ENCODE assay signal across 8 cellular contexts in the genomic region with DNA sequence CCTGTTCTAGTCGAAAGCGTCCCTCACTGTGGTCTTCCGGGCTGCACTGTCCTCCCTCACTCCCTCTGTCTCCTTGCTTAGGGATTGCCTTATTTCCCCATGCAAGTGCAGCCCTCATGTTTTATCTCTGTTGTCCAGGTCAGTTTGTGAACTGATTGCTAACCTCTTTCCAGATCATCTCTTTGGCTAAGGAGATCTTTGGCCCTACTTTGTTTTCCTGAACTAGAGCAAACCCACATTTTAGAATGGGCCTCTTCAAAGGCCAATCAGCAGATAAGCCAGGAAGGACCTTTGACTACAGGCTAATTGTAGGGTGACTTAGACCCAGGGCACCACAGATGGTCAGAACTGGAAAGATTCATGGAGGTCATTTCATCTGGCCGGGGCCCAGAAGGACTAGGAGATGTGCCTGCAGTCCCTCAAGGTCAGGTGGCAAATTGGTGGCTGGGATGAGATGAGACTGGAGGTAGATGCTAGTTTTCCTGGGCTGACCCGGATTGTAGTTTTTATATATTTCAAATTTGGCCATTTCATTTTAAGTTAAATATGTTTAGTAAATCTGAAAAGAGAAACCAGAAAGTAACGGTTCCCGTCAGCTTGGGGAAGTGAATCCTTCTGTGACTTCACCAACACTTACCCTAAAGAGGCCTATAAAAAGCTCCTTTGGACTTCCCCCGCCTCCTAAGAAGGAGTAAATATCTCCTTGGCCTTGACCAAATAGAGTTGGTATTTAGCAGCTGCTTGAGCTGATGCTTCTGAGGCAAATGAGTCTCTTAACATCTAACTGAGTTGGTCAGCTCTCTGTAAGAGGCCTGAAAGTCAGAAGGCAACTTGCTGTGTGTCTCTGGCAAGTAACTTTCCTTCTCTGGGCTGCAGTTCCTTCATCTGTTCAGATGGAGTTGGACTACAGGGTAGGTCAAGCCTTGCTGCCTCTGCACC. TPM values are rescaled to one million over a fixed set of nuclear protein-coding genes. Genes with fewer than 3 reads are reported as not detected.
DNase-seq lines count a peak whose midpoint lies in the region; ATAC-seq and TF ChIP-seq lines count a peak whose summit lies in the region.

No MANE protein-coding gene starts in this region.

- no peaks in the 10 kb centered on the region for H3K9me3 ChIP-seq in upper lobe of left lung

- H3K36me3 Mint-ChIP-seq in effector memory CD8-positive, alpha-beta T cell (ENCODE audit: insufficient read depth) = peaks cover 3% of the 10 kb centered on the region

- peak in 2 of 4 donors; percentile 3 to 11 for TF ChIP-seq EP300 in upper lobe of left lung (IDR thresholded peaks at IDR 0.05)

- H3K27me3 ChIP-seq in HL-60 (ENCODE audit: insufficient read depth, poor library complexity, severe bottlenecking) (no peaks in the 10 kb centered on the region), upper lobe of left lung (no peaks in the 10 kb centered on the region), H7 (ENCODE audit: control insufficient read depth, insufficient read depth, low read length) (no peaks in the 10 kb centered on the region)

- peaks cover 0 to 15% (median 3%) of the 10 kb centered on the region in 4 donors for H3K4me1 ChIP-seq in upper lobe of left lung

- H3K27me3 Mint-ChIP-seq in effector memory CD8-positive, alpha-beta T cell = no peaks in the 10 kb centered on the region

- H3K9me3 Mint-ChIP-seq in effector memory CD8-positive, alpha-beta T cell = no peaks in the 10 kb centered on the region

- H3K4me1 Mint-ChIP-seq in effector memory CD8-positive, alpha-beta T cell (ENCODE audit: low read depth in 2 of 2) = peaks cover 0 to 8% of the 10 kb centered on the region in 2 donors

- no peak overlapping the region for H3K4me3 Mint-ChIP-seq in effector memory CD8-positive, alpha-beta T cell

- peak overlapping the region in 1 of 2 donors; percentile 9 for H3K27ac Mint-ChIP-seq in effector memory CD8-positive, alpha-beta T cell

- no peak for TF ChIP-seq CTCF in GM13976 (IDR thresholded peaks at IDR 0.05; ENCODE audit: borderline replicate concordance, control extremely low read depth, extremely low read depth, insufficient read depth, missing control alignments)
- TF ChIP-seq CTCF in HL-60 (IDR thresholded peaks at IDR 0.05; ENCODE audit: insufficient read depth, low read length) = no peak
- TF ChIP-seq CTCF in upper lobe of left lung (IDR thresholded peaks at IDR 0.05) = no peak

- H3K36me3 ChIP-seq in upper lobe of left lung (no peaks in the 10 kb centered on the region), H7 (replicated peaks; ENCODE audit: control insufficient read depth, insufficient read depth, low read length) (no peaks in the 10 kb centered on the region)

- in situ Hi-C loops in GM13976 (cut with MboI; ENCODE audit: low sequenced_read_pairs, unreplicated experiment) = no loop called here
- in situ Hi-C loops in ACHN (cut with HindIII; ENCODE audit: low pct_ligation_motif_present, low pct_unique_long_range_greater_than_20kb, low sequenced_read_pairs) = no loop called here

- peak in 1 of 4 donors; percentile 59 for TF ChIP-seq POLR2A in upper lobe of left lung (IDR thresholded peaks at IDR 0.05)

- peak; percentile 49 for ATAC-seq in GM21390 (IDR thresholded peaks at IDR 0.05; ENCODE audit: unreplicated experiment)
- ATAC-seq in effector memory CD8-positive, alpha-beta T cell (replicated peaks) = peak; percentile 64
- ATAC-seq in upper lobe of left lung (ENCODE audit: low FRiP score in 2 of 2) = peak; percentile 61 to 82

- H3K27ac ChIP-seq in HL-60 (replicated peaks) = peak overlapping the region; percentile 77
- peak overlapping the region; percentile 81 to 85 (median 83) for H3K27ac ChIP-seq in upper lobe of left lung

- WGBS in upper lobe of left lung, 2 donors = 53 to 70% methylated on average over 8 of the region's 8 CpGs

- H3K4me3 ChIP-seq in HL-60 (replicated peaks; ENCODE audit: insufficient read depth, low read length) (no peak overlapping the region), upper lobe of left lung (no peak overlapping the region), H7 (ENCODE audit: insufficient read depth, low read depth, low read length) (no peak overlapping the region)

- DNase-seq in GM13976 (ENCODE audit: low spot score) = peak; percentile 73
- peak in 1 of 2 experiments; percentile 64 for DNase-seq in HL-60 (ENCODE audit: low read depth in 1 of 2, low spot score in 1 of 2)
- no peak for DNase-seq in effector memory CD8-positive, alpha-beta T cell
- no peak for DNase-seq in upper lobe of left lung
- DNase-seq in activated gamma-delta T cell treated with Interleukin-2 at 50 U/mL for 16 hours = no peak
- DNase-seq in H7 = no peak
- no peak for DNase-seq in ACHN

RNA-seq across cellular contexts. Expression of a gene that starts 6.3 kb away (rescaled TPM):
- 10 to 100 TPM; 21.9 to 37.0 (median 23.9) TPM for total RNA-seq in upper lobe of left lung
- total RNA-seq in H7 (2014; rRNA removed; shearing (Covaris generic)) = 25.7 and 31.0 TPM in 2 replicates

RNA-seq across cellular contexts. Expression of a gene that starts 24.5 kb away (rescaled TPM):
- 10 to 100 TPM; 19.9 to 42.8 (median 36.2) TPM for total RNA-seq in upper lobe of left lung
- total RNA-seq in H7 (2014; rRNA removed; shearing (Covaris generic)) = 28.0 TPM in 2 replicates

RNA-seq across cellular contexts. Expression of a gene that starts 33.8 kb away (rescaled TPM):
- 10 to 100 TPM; 23.7 to 56.7 (median 36.9) TPM for total RNA-seq in upper lobe of left lung
- 128 and 166 TPM in 2 replicates for total RNA-seq in H7 (2014; rRNA removed; shearing (Covaris generic))

RNA-seq across cellular contexts. Expression of a gene that starts 34.1 kb away (rescaled TPM):
- 100 to 1,000 TPM in 2 of 6 donors, 10 to 100 TPM in 4; 32.3 to 139 (median 55.4) TPM for total RNA-seq in upper lobe of left lung
- 30.8 and 34.8 TPM in 2 replicates for total RNA-seq in H7 (2014; rRNA removed; shearing (Covaris generic))
